In the genomic region with DNA sequence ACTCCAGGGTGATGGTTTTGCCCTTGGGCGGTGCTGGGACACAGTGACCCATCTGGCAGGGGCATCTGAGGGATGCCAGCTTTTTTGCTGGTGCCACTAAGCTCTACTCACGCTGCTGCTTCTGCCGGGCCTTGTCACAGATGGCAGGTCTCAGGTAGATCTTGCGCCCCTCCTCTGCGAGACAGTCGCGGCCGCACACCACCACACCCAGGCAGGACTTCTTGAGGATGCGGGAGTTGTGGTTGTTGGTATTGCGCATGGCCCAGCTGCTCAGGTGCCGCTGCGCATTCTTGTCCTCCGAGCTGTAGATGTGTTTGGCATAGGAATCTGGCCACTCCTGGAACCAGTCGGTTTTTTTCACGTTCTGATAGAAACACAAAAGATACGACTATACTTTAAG, we compare ENCODE assay signal across 1 cellular context.
TF ChIP-seq lines count a peak whose summit lies in the region.

No MANE protein-coding gene starts in this region.

TF ChIP-seq in HepG2, 621 proteins besides CTCF, POLR2A, EP300 and RAD21 (continued from another document):
- TF ChIP-seq CC2D1A (CRISPR knock-in tag; IDR thresholded peaks at IDR 0.05) (no peak), SSRP1 (CRISPR knock-in tag; IDR thresholded peaks at IDR 0.05) (0 out of 2 replicates have a peak, but pooled peaks have one; percentile 2), ZNF614 (CRISPR knock-in tag; IDR thresholded peaks at IDR 0.05; ENCODE audit: borderline replicate concordance) (no peak), GABPB1 (CRISPR knock-in tag; IDR thresholded peaks at IDR 0.05) (no peak), SRF (IDR thresholded peaks at IDR 0.05; ENCODE audit: low read depth, low read length) (no peak), IKZF1 (IDR thresholded peaks at IDR 0.05) (no peak), HNF4A (CRISPR knock-in tag; IDR thresholded peaks at IDR 0.05) (no peak), ZNF225 (CRISPR knock-in tag; IDR thresholded peaks at IDR 0.05) (no peak), ZNF776 (CRISPR knock-in tag; IDR thresholded peaks at IDR 0.05) (no peak), ETV5 (CRISPR knock-in tag; IDR thresholded peaks at IDR 0.05; ENCODE audit: borderline replicate concordance) (no peak), TGIF2 (CRISPR knock-in tag; IDR thresholded peaks at IDR 0.05) (no peak; the same call in 1 of the 2 replicates), CHCHD3 (CRISPR knock-in tag; IDR thresholded peaks at IDR 0.05) (no peak), THAP11 (CRISPR knock-in tag; IDR thresholded peaks at IDR 0.05) (no peak), ZBTB1 (CRISPR knock-in tag; IDR thresholded peaks at IDR 0.05; ENCODE audit: borderline replicate concordance) (no peak), CBX5 (CRISPR knock-in tag; IDR thresholded peaks at IDR 0.05; ENCODE audit: borderline replicate concordance) (no peak), PHF5A (CRISPR knock-in tag; IDR thresholded peaks at IDR 0.05; ENCODE audit: low read depth, unreplicated experiment) (no peak), ZNF780A (CRISPR knock-in tag; IDR thresholded peaks at IDR 0.05) (no peak), GZF1 (CRISPR knock-in tag; IDR thresholded peaks at IDR 0.05) (no peak), AGO2 (optimal IDR thresholded peaks at IDR 0.05; ENCODE audit: low read depth, low read length) (no peak), SAP130 (CRISPR knock-in tag; IDR thresholded peaks at IDR 0.05; ENCODE audit: low read depth) (no peak), IRX3 (CRISPR knock-in tag; IDR thresholded peaks at IDR 0.05; ENCODE audit: borderline replicate concordance, low read depth) (no peak), SRSF9 (IDR thresholded peaks at IDR 0.05; ENCODE audit: borderline replicate concordance, insufficient read depth, low read depth, low read length, poor library complexity, severe bottlenecking) (no peak), NFYB (CRISPR knock-in tag; IDR thresholded peaks at IDR 0.05) (no peak), ZNF451 (CRISPR knock-in tag; IDR thresholded peaks at IDR 0.05) (no peak), TCF7 (IDR thresholded peaks at IDR 0.05; ENCODE audit: low read depth) (no peak)
- TF ChIP-seq, protein P1, sequence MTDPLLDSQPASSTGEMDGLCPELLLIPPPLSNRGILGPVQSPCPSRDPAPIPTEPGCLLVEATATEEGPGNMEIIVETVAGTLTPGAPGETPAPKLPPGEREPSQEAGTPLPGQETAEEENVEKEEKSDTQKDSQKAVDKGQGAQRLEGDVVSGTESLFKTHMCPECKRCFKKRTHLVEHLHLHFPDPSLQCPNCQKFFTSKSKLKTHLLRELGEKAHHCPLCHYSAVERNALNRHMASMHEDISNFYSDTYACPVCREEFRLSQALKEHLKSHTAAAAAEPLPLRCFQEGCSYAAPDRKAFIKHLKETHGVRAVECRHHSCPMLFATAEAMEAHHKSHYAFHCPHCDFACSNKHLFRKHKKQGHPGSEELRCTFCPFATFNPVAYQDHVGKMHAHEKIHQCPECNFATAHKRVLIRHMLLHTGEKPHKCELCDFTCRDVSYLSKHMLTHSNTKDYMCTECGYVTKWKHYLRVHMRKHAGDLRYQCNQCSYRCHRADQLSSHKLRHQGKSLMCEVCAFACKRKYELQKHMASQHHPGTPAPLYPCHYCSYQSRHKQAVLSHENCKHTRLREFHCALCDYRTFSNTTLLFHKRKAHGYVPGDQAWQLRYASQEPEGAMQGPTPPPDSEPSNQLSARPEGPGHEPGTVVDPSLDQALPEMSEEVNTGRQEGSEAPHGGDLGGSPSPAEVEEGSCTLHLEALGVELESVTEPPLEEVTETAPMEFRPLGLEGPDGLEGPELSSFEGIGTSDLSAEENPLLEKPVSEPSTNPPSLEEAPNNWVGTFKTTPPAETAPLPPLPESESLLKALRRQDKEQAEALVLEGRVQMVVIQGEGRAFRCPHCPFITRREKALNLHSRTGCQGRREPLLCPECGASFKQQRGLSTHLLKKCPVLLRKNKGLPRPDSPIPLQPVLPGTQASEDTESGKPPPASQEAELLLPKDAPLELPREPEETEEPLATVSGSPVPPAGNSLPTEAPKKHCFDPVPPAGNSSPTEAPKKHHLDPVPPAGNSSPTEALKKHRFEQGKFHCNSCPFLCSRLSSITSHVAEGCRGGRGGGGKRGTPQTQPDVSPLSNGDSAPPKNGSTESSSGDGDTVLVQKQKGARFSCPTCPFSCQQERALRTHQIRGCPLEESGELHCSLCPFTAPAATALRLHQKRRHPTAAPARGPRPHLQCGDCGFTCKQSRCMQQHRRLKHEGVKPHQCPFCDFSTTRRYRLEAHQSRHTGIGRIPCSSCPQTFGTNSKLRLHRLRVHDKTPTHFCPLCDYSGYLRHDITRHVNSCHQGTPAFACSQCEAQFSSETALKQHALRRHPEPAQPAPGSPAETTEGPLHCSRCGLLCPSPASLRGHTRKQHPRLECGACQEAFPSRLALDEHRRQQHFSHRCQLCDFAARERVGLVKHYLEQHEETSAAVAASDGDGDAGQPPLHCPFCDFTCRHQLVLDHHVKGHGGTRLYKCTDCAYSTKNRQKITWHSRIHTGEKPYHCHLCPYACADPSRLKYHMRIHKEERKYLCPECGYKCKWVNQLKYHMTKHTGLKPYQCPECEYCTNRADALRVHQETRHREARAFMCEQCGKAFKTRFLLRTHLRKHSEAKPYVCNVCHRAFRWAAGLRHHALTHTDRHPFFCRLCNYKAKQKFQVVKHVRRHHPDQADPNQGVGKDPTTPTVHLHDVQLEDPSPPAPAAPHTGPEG (CRISPR knock-in tag; IDR thresholded peaks at IDR 0.05) = 0 out of 2 replicates have a peak, but pooled peaks have one; percentile 3
- TF ChIP-seq, protein P2, sequence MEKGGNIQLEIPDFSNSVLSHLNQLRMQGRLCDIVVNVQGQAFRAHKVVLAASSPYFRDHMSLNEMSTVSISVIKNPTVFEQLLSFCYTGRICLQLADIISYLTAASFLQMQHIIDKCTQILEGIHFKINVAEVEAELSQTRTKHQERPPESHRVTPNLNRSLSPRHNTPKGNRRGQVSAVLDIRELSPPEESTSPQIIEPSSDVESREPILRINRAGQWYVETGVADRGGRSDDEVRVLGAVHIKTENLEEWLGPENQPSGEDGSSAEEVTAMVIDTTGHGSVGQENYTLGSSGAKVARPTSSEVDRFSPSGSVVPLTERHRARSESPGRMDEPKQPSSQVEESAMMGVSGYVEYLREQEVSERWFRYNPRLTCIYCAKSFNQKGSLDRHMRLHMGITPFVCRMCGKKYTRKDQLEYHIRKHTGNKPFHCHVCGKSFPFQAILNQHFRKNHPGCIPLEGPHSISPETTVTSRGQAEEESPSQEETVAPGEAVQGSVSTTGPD (CRISPR knock-in tag; IDR thresholded peaks at IDR 0.05) = no peak
- TF ChIP-seq, protein P3, sequence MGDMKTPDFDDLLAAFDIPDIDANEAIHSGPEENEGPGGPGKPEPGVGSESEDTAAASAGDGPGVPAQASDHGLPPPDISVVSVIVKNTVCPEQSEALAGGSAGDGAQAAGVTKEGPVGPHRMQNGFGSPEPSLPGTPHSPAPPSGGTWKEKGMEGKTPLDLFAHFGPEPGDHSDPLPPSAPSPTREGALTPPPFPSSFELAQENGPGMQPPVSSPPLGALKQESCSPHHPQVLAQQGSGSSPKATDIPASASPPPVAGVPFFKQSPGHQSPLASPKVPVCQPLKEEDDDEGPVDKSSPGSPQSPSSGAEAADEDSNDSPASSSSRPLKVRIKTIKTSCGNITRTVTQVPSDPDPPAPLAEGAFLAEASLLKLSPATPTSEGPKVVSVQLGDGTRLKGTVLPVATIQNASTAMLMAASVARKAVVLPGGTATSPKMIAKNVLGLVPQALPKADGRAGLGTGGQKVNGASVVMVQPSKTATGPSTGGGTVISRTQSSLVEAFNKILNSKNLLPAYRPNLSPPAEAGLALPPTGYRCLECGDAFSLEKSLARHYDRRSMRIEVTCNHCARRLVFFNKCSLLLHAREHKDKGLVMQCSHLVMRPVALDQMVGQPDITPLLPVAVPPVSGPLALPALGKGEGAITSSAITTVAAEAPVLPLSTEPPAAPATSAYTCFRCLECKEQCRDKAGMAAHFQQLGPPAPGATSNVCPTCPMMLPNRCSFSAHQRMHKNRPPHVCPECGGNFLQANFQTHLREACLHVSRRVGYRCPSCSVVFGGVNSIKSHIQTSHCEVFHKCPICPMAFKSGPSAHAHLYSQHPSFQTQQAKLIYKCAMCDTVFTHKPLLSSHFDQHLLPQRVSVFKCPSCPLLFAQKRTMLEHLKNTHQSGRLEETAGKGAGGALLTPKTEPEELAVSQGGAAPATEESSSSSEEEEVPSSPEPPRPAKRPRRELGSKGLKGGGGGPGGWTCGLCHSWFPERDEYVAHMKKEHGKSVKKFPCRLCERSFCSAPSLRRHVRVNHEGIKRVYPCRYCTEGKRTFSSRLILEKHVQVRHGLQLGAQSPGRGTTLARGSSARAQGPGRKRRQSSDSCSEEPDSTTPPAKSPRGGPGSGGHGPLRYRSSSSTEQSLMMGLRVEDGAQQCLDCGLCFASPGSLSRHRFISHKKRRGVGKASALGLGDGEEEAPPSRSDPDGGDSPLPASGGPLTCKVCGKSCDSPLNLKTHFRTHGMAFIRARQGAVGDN (CRISPR knock-in tag; IDR thresholded peaks at IDR 0.05) = peak; percentile 42; the same call in 1 of the 2 replicates
- TF ChIP-seq, protein P4, sequence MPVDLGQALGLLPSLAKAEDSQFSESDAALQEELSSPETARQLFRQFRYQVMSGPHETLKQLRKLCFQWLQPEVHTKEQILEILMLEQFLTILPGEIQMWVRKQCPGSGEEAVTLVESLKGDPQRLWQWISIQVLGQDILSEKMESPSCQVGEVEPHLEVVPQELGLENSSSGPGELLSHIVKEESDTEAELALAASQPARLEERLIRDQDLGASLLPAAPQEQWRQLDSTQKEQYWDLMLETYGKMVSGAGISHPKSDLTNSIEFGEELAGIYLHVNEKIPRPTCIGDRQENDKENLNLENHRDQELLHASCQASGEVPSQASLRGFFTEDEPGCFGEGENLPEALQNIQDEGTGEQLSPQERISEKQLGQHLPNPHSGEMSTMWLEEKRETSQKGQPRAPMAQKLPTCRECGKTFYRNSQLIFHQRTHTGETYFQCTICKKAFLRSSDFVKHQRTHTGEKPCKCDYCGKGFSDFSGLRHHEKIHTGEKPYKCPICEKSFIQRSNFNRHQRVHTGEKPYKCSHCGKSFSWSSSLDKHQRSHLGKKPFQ (CRISPR knock-in tag; IDR thresholded peaks at IDR 0.05; ENCODE audit: insufficient replicate concordance) = no peak
- TF ChIP-seq, protein P5, sequence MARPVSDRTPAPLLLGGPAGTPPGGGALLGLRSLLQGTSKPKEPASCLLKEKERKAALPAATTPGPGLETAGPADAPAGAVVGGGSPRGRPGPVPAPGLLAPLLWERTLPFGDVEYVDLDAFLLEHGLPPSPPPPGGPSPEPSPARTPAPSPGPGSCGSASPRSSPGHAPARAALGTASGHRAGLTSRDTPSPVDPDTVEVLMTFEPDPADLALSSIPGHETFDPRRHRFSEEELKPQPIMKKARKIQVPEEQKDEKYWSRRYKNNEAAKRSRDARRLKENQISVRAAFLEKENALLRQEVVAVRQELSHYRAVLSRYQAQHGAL (CRISPR knock-in tag; IDR thresholded peaks at IDR 0.05; ENCODE audit: not compliant biosample characterization) = no peak
